Comparison of ENCODE assay signal across 1 cellular context in genomic region chr1:5296135-5296930, GRCh38.
TF ChIP-seq lines count a peak whose summit lies in the region.

No MANE protein-coding gene starts in this region.

TF ChIP-seq in SK-N-SH, 30 proteins besides CTCF, POLR2A, EP300 and RAD21 (continued from another document):
- TF ChIP-seq REST (IDR thresholded peaks at IDR 0.05; ENCODE audit: low read depth, low read length) = no peak
- no peak for TF ChIP-seq POLR2AphosphoS5 (IDR thresholded peaks at IDR 0.05; ENCODE audit: low read depth, low read length)
- peak; percentile 48 for TF ChIP-seq GATA2 (CRISPR knock-in tag; IDR thresholded peaks at IDR 0.05)
